8 cellular contexts compared by ENCODE assay signal in the genomic region with DNA sequence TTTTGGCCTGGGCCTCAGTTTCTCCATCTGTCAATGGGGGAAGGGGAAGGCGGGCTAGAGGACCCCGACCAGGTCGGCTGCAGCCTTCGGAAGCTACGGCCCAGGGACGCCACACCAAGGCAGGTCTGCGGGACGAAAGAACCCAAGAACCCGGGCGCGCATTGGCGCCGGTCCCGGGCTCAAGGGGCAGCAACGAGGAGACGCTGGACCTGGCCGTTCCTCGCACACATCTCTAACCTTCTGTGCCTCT. TPM values are rescaled to one million over a fixed set of nuclear protein-coding genes. Genes with fewer than 3 reads are reported as not detected.
DNase-seq lines count a peak whose midpoint lies in the region; ATAC-seq and TF ChIP-seq lines count a peak whose summit lies in the region.

No MANE protein-coding gene starts in this region.

- H3K9ac ChIP-seq in skeletal muscle tissue (ENCODE audit: low read depth in 1 of 3, low read length in 3 of 3): peak overlapping the region; percentile 100

- H3K4me1 Mint-ChIP-seq in WTC11: peaks cover 21% of the 10 kb centered on the region

- peak overlapping the region; percentile 90 for H3K4me3 Mint-ChIP-seq in WTC11

- H3K9me3 Mint-ChIP-seq in WTC11: no peaks in the 10 kb centered on the region

- intact Hi-C loops in left ventricle myocardium superior (cut with micrococcal nuclease): no loop called here

- H3K27me3 ChIP-seq in H7 (ENCODE audit: control insufficient read depth, insufficient read depth, low read length) (no peaks in the 10 kb centered on the region), skeletal muscle tissue (ENCODE audit: control insufficient read depth in 3 of 3, insufficient read depth in 3 of 3, low read length in 3 of 3) (no peaks in the 10 kb centered on the region)

- peaks cover 31% of the 10 kb centered on the region for H3K36me3 Mint-ChIP-seq in WTC11

- peaks cover 24 to 31% (median 26%) of the 10 kb centered on the region in 3 donors for H3K4me1 ChIP-seq in skeletal muscle tissue (ENCODE audit: control insufficient read depth in 3 of 3, insufficient read depth in 3 of 3, low read length in 3 of 3)

- ATAC-seq in WTC11 (no peak), left ventricle myocardium superior (peak; percentile 18)

- CTCF ChIA-PET in WTC11 (lab: Charles Lee): interaction anchor here (1.0 kb wide), 2 partner anchors 9 to 46 kb away, joined by 4 to 5 read pairs; no protein-coding TSS in a partner anchor

- no peak for DNase-seq in H7
- no peak for DNase-seq in WTC11 (ENCODE audit: low spot score)
- DNase-seq in left ventricle myocardium superior: no peak
- DNase-seq in DMS 273 treated with DMSO at 0.1 percent for 48 hours (lab: John Stamatoyannopoulos, UW): no peak
- no peak for DNase-seq in EL
- no peak for DNase-seq in SKM-1 (lab: John Stamatoyannopoulos, UW; ENCODE audit: unreplicated experiment)
- DNase-seq in NCI-H187 (lab: John Stamatoyannopoulos, UW): no peak

- TF ChIP-seq CTCF in WTC11 (IDR thresholded peaks at IDR 0.05): no peak

- H3K4me3 ChIP-seq in H7 (ENCODE audit: insufficient read depth, low read depth, low read length) (peak overlapping the region; percentile 97), skeletal muscle tissue (ENCODE audit: low read length in 3 of 3) (peak overlapping the region; percentile 96 to 99 (median 99))

- peaks cover 9% of the 10 kb centered on the region for H3K36me3 ChIP-seq in H7 (replicated peaks; ENCODE audit: control insufficient read depth, insufficient read depth, low read length)
- H3K36me3 ChIP-seq in skeletal muscle tissue (ENCODE audit: control insufficient read depth in 3 of 3, insufficient read depth in 3 of 3, low read length in 3 of 3): peaks cover 4 to 6% (median 4%) of the 10 kb centered on the region in 3 donors

- peak overlapping the region; percentile 99 for H3K27ac Mint-ChIP-seq in WTC11

- H3K27ac ChIP-seq in skeletal muscle tissue (ENCODE audit: low read depth, low read length): peak overlapping the region; percentile 100

- no peaks in the 10 kb centered on the region for H3K27me3 Mint-ChIP-seq in WTC11 (ENCODE audit: low read depth)

- POLR2A ChIA-PET in WTC11 (lab: Charles Lee): no interaction called here

- no peaks in the 10 kb centered on the region for H3K9me3 ChIP-seq in skeletal muscle tissue (ENCODE audit: control insufficient read depth in 3 of 3, low read length in 3 of 3)

TF ChIP-seq in WTC11, 78 proteins besides CTCF, POLR2A, EP300 and RAD21 (continues in another document):
- TF ChIP-seq, protein P1, sequence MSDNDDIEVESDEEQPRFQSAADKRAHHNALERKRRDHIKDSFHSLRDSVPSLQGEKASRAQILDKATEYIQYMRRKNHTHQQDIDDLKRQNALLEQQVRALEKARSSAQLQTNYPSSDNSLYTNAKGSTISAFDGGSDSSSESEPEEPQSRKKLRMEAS (CRISPR knock-in tag; IDR thresholded peaks at IDR 0.05): no peak
- TF ChIP-seq, protein P2, sequence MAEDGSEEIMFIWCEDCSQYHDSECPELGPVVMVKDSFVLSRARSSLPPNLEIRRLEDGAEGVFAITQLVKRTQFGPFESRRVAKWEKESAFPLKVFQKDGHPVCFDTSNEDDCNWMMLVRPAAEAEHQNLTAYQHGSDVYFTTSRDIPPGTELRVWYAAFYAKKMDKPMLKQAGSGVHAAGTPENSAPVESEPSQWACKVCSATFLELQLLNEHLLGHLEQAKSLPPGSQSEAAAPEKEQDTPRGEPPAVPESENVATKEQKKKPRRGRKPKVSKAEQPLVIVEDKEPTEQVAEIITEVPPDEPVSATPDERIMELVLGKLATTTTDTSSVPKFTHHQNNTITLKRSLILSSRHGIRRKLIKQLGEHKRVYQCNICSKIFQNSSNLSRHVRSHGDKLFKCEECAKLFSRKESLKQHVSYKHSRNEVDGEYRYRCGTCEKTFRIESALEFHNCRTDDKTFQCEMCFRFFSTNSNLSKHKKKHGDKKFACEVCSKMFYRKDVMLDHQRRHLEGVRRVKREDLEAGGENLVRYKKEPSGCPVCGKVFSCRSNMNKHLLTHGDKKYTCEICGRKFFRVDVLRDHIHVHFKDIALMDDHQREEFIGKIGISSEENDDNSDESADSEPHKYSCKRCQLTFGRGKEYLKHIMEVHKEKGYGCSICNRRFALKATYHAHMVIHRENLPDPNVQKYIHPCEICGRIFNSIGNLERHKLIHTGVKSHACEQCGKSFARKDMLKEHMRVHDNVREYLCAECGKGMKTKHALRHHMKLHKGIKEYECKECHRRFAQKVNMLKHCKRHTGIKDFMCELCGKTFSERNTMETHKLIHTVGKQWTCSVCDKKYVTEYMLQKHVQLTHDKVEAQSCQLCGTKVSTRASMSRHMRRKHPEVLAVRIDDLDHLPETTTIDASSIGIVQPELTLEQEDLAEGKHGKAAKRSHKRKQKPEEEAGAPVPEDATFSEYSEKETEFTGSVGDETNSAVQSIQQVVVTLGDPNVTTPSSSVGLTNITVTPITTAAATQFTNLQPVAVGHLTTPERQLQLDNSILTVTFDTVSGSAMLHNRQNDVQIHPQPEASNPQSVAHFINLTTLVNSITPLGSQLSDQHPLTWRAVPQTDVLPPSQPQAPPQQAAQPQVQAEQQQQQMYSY (CRISPR knock-in tag; IDR thresholded peaks at IDR 0.05): no peak
- 0 out of 2 replicates have a peak, but pooled peaks have one; percentile 33 for TF ChIP-seq ZNF416 (CRISPR knock-in tag; IDR thresholded peaks at IDR 0.05)
- TF ChIP-seq, protein P3, sequence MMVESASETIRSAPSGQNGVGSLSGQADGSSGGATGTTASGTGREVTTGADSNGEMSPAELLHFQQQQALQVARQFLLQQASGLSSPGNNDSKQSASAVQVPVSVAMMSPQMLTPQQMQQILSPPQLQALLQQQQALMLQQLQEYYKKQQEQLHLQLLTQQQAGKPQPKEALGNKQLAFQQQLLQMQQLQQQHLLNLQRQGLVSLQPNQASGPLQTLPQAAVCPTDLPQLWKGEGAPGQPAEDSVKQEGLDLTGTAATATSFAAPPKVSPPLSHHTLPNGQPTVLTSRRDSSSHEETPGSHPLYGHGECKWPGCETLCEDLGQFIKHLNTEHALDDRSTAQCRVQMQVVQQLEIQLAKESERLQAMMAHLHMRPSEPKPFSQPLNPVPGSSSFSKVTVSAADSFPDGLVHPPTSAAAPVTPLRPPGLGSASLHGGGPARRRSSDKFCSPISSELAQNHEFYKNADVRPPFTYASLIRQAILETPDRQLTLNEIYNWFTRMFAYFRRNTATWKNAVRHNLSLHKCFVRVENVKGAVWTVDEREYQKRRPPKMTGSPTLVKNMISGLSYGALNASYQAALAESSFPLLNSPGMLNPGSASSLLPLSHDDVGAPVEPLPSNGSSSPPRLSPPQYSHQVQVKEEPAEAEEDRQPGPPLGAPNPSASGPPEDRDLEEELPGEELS (CRISPR knock-in tag; IDR thresholded peaks at IDR 0.05): 0 out of 2 replicates have a peak, but pooled peaks have one; percentile 1
- TF ChIP-seq SMAD3 (CRISPR knock-in tag; IDR thresholded peaks at IDR 0.05; ENCODE audit: borderline replicate concordance): no peak
- TF ChIP-seq, protein P4, sequence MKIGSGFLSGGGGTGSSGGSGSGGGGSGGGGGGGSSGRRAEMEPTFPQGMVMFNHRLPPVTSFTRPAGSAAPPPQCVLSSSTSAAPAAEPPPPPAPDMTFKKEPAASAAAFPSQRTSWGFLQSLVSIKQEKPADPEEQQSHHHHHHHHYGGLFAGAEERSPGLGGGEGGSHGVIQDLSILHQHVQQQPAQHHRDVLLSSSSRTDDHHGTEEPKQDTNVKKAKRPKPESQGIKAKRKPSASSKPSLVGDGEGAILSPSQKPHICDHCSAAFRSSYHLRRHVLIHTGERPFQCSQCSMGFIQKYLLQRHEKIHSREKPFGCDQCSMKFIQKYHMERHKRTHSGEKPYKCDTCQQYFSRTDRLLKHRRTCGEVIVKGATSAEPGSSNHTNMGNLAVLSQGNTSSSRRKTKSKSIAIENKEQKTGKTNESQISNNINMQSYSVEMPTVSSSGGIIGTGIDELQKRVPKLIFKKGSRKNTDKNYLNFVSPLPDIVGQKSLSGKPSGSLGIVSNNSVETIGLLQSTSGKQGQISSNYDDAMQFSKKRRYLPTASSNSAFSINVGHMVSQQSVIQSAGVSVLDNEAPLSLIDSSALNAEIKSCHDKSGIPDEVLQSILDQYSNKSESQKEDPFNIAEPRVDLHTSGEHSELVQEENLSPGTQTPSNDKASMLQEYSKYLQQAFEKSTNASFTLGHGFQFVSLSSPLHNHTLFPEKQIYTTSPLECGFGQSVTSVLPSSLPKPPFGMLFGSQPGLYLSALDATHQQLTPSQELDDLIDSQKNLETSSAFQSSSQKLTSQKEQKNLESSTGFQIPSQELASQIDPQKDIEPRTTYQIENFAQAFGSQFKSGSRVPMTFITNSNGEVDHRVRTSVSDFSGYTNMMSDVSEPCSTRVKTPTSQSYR (CRISPR knock-in tag; IDR thresholded peaks at IDR 0.05): no peak

RNA-seq across cellular contexts. Expression of a gene that starts 0.7 kb away (rescaled TPM):
- total RNA-seq in H7 (2014; rRNA removed; shearing (Covaris generic)): 354 and 378 TPM in 2 replicates
- total RNA-seq in WTC11 (2021) (626 to 659 TPM (median 656 TPM) in 3 replicates), left ventricle myocardium superior (118 TPM), skeletal muscle tissue (69.4 TPM)

RNA-seq across cellular contexts. Expression of a gene that starts 28.1 kb away (rescaled TPM):
- 39.4 and 43.0 TPM in 2 replicates for total RNA-seq in H7 (2014; rRNA removed; shearing (Covaris generic))
- 102 to 111 TPM (median 109 TPM) in 3 replicates for total RNA-seq in WTC11 (2021)
- 71.8 TPM for total RNA-seq in left ventricle myocardium superior
- 41.2 TPM for total RNA-seq in skeletal muscle tissue

RNA-seq across cellular contexts. Expression of a gene that starts 47.8 kb away (rescaled TPM):
- total RNA-seq in H7 (2014; rRNA removed; shearing (Covaris generic)): 52.4 and 64.9 TPM in 2 replicates
- total RNA-seq in WTC11 (2021) (67.6 to 72.6 TPM (median 69.6 TPM) in 3 replicates), left ventricle myocardium superior (29.1 TPM), skeletal muscle tissue (27.7 TPM)
